In genomic region chr1:197775282-197776262, GRCh38 we compare ENCODE assay signal across 8 cellular contexts.
DNase-seq lines count a peak whose midpoint lies in the region; ATAC-seq and TF ChIP-seq lines count a peak whose summit lies in the region.

Gene DENND1B, minus strand, starts transcription at chr1:197775480. Its CDS starts 325 bp downstream, at chr1:197775155.

- no peaks in the 10 kb centered on the region for H3K36me3 ChIP-seq in mucosa of stomach (ENCODE audit: control insufficient read depth, insufficient read depth, low read length)

- peak within 1 kb of the TSS; percentile 88 for H3K9ac ChIP-seq in mucosa of stomach (ENCODE audit: low read length)

- no peaks in the 10 kb centered on the region for H3K27me3 ChIP-seq in mucosa of stomach (ENCODE audit: control insufficient read depth, insufficient read depth, low read length)

- peaks cover 14% of the 10 kb centered on the region for H3K4me1 ChIP-seq in mucosa of stomach (ENCODE audit: control insufficient read depth, insufficient read depth, low read length)

- DNase-seq in Ammon's horn (ENCODE audit: low spot score): peak; percentile 40
- DNase-seq in NOMO-1 treated with DMSO at 0.1 percent for 48 hours (lab: John Stamatoyannopoulos, UW; ENCODE audit: unreplicated experiment): peak; percentile 82
- DNase-seq in activated CD8-positive, alpha-beta memory T cell treated with anti-CD3 and anti-CD28 coated beads, Interleukin-2, amount 50 U/mL, for 1 hour (ENCODE audit: extremely low read depth): peak; percentile 35
- DNase-seq in epithelial cell of esophagus (ENCODE audit: low read depth): peak; percentile 82
- DNase-seq in stimulated activated CD8-positive, alpha-beta memory T cell treated with anti-CD3 and anti-CD28 coated beads, Interleukin-7, amount 100 ng/mL, for 1 hour (ENCODE audit: low read depth in 2 of 2): peak; percentile 46 to 57

- no peak for TF ChIP-seq CTCF in epithelial cell of esophagus (IDR thresholded peaks at IDR 0.05; ENCODE audit: insufficient read depth, low read depth, low read length, missing control alignments)

- peak; percentile 71 for ATAC-seq in GM19043 (IDR thresholded peaks at IDR 0.05; ENCODE audit: low read depth, unreplicated experiment)
- ATAC-seq in HG03378 (IDR thresholded peaks at IDR 0.05; ENCODE audit: unreplicated experiment): peak; percentile 56

- H3K9me3 ChIP-seq in mucosa of stomach (ENCODE audit: control insufficient read depth, low read length): no peaks in the 10 kb centered on the region

- H3K4me3 ChIP-seq in epithelial cell of esophagus (ENCODE audit: low read length): peak within 1 kb of the TSS; percentile 66
- peak within 1 kb of the TSS; percentile 68 for H3K4me3 ChIP-seq in mucosa of stomach (ENCODE audit: low read length)

Comparison
In these comparisons a context has a peak if more than half of its experiments do, and no peak if none do; other contexts are left out.
1. Peak in every context shown above with its lines: DNase-seq, ATAC-seq and H3K4me3 ChIP-seq.